10 cellular contexts compared by ENCODE assay signal in genomic region chr6:137155830-137156229, GRCh38. TPM values are rescaled to one million over a fixed set of nuclear protein-coding genes. Genes with fewer than 3 reads are reported as not detected.
DNase-seq lines count a peak whose midpoint lies in the region; ATAC-seq and TF ChIP-seq lines count a peak whose summit lies in the region.
"Had no signal": no experiment of that assay in that cellular context is flagged by ENCODE, and none has a peak within 500 bp of the region (broad histone marks: within the 10 kb centered on the region; RNA-seq: fewer than 3 reads in every experiment).

No MANE protein-coding gene starts in this region.

- no peak for TF ChIP-seq CTCF in AG09309 (IDR thresholded peaks at IDR 0.05; ENCODE audit: control insufficient read depth, insufficient read depth, low read depth, low read length, missing control alignments)
- peak; percentile 17; the same call in 1 of the 2 replicates for TF ChIP-seq CTCF in PC-3 (conservative IDR thresholded peaks at IDR 0.05; ENCODE audit: low read depth, low read length)
- peak; percentile 14 for TF ChIP-seq CTCF in choroid plexus epithelial cell (conservative IDR thresholded peaks at IDR 0.05; ENCODE audit: low read depth, low read length)
- TF ChIP-seq CTCF in chondrocyte (IDR thresholded peaks at IDR 0.05), result no peak
- TF ChIP-seq CTCF in esophagus squamous epithelium (IDR thresholded peaks at IDR 0.05), result no peak

- CTCF ChIA-PET in PC-3 (lab: Charles Lee), result no interaction called here

- no peak overlapping the region for H3K4me3 Mint-ChIP-seq in chondrocyte (ENCODE audit: unreplicated experiment)

- no peak overlapping the region for H3K4me2 ChIP-seq in PC-3 (ENCODE audit: low read length)

- intact Hi-C loops in PC-3 (cut with micrococcal nuclease), result no loop called here
- intact Hi-C loops in esophagus squamous epithelium (cut with DNase I), result no loop called here

- no peak overlapping the region for H3K9ac ChIP-seq in PC-3 (ENCODE audit: low read length)

- no peaks in the 10 kb centered on the region for H3K4me1 ChIP-seq in PC-3 (ENCODE audit: insufficient read depth, low read length)
- H3K4me1 ChIP-seq in esophagus squamous epithelium, result peaks cover 0 to 26% (median 4%) of the 10 kb centered on the region in 3 donors

- no peaks in the 10 kb centered on the region for H3K9me2 ChIP-seq in PC-3 (replicated peaks; ENCODE audit: low read length)

- H3K27ac ChIP-seq in PC-3 (ENCODE audit: low read length), result no peak overlapping the region
- no peak overlapping the region for H3K27ac ChIP-seq in esophagus squamous epithelium

- no TSS peak for BruUV-seq in PC-3 (replicated peaks; lab: Mats Ljungman, UMichigan)

- no peaks in the 10 kb centered on the region for H3K36me3 Mint-ChIP-seq in chondrocyte (ENCODE audit: low read depth)

- no peak for TF ChIP-seq POLR2A in esophagus squamous epithelium (IDR thresholded peaks at IDR 0.05)

- peak; percentile 74 for ATAC-seq in GM19351 (IDR thresholded peaks at IDR 0.05; ENCODE audit: unreplicated experiment)
- ATAC-seq in PC-3, result no peak

- no peaks in the 10 kb centered on the region for H3F3A ChIP-seq in PC-3 (ENCODE audit: low read length, unreplicated experiment)

- DNase-seq in AG09309 (ENCODE audit: low read depth), result peak; percentile 18
- peak; percentile 44 for DNase-seq in PC-3
- DNase-seq in choroid plexus epithelial cell (ENCODE audit: low read depth), result peak; percentile 88
- DNase-seq in chondrocyte (ENCODE audit: low spot score), result no peak
- DNase-seq in C1 segment of cervical spinal cord (lab: John Stamatoyannopoulos, UW), result no peak
- no peak for DNase-seq in esophagus squamous epithelium (lab: John Stamatoyannopoulos, UW)
- no peak for DNase-seq in HuH-7 (ENCODE audit: low spot score)
- DNase-seq: NCI-H1417 treated with DMSO at 0.1 percent for 48 hours had no signal

- 35 to 39% methylated on average over 2 of the region's 2 CpGs for WGBS in esophagus squamous epithelium, 2 donors

- H4K20me1 ChIP-seq in PC-3 (ENCODE audit: low read length), result no peaks in the 10 kb centered on the region

- H3K4me3 ChIP-seq in AG09309 (ENCODE audit: control insufficient read depth, low read depth, low read length) (no peak overlapping the region), PC-3 (ENCODE audit: low read length) (no peak overlapping the region), choroid plexus epithelial cell (ENCODE audit: low read depth, low read length) (no peak overlapping the region), esophagus squamous epithelium (no peak overlapping the region)
- H3K4me3 ChIP-seq: skin epidermis had no signal

- H3K9me3 ChIP-seq in PC-3 (ENCODE audit: low read length), result no peaks in the 10 kb centered on the region
- no peaks in the 10 kb centered on the region for H3K9me3 ChIP-seq in esophagus squamous epithelium

- peaks cover 19% of the 10 kb centered on the region for H3K9me3 Mint-ChIP-seq in chondrocyte (ENCODE audit: low read depth)

- H3K27ac Mint-ChIP-seq in chondrocyte (ENCODE audit: unreplicated experiment), result no peak overlapping the region

- H2AFZ ChIP-seq in PC-3 (ENCODE audit: low read length), result no peak overlapping the region

- H3K4me1 Mint-ChIP-seq in chondrocyte (ENCODE audit: low read depth), result peaks cover 8% of the 10 kb centered on the region

- POLR2A ChIA-PET in PC-3 (lab: Charles Lee; ENCODE audit: unreplicated experiment), result no interaction called here

- no peaks in the 10 kb centered on the region for H3K36me3 ChIP-seq in PC-3 (ENCODE audit: low read depth, low read length)
- no peaks in the 10 kb centered on the region for H3K36me3 ChIP-seq in esophagus squamous epithelium

- no peaks in the 10 kb centered on the region for H3K79me2 ChIP-seq in PC-3 (ENCODE audit: low read length)

- H3K27me3 ChIP-seq in PC-3 (ENCODE audit: low read length) (no peaks in the 10 kb centered on the region), esophagus squamous epithelium (no peaks in the 10 kb centered on the region)

- H3K27me3 Mint-ChIP-seq in chondrocyte (ENCODE audit: low read depth), result peaks cover 4% of the 10 kb centered on the region

RNA-seq across cellular contexts. Expression of gene IL22RA2, which starts 17.6 kb away (rescaled TPM):
- total RNA-seq in PC-3 (2014; rRNA removed) (not detected in 2 replicates), chondrocyte (not detected in 3 replicates), esophagus squamous epithelium (not detected)

Comparison
In these comparisons a context has a peak if more than half of its experiments do, and no peak if none do; other contexts are left out.
1. DNase-seq: peak in AG09309 (single experiment), PC-3 (single experiment) and choroid plexus epithelial cell (single experiment); none in chondrocyte (single experiment), C1 segment of cervical spinal cord (0 of 14), esophagus squamous epithelium (single experiment) and HuH-7 (single experiment).
2. CTCF ChIP-seq: peak in PC-3 (single experiment) and choroid plexus epithelial cell (single experiment); none in AG09309 (single experiment), chondrocyte (single experiment) and esophagus squamous epithelium (0 of 6).